Comparison of ENCODE assay signal across 8 cellular contexts in the genomic region with DNA sequence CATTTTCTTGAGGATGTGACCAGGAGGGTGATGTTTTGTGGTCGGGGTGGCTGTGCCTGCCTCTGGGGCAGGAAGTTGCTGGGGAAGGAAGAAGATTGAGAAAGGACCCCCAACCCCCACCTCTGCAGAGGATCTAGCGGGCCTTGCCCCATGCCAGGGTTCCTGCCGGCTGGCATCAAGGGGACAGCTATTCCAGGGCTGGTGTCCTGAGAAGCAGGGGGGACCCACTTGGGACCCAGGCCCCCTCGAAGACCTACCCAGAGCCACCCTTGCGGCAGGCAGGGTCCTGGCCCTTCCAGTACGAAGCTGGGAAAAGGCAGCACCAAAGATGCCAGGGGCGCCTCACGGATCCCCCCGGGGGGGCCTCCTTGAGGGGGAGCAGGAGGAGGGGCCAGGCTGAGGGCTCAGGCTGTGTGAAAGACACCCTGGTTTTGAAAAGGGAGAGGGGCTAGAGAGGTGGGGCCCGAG. TPM values are rescaled to one million over a fixed set of nuclear protein-coding genes. Genes with fewer than 3 reads are reported as not detected.
DNase-seq lines count a peak whose midpoint lies in the region; ATAC-seq, FAIRE-seq and TF ChIP-seq lines count a peak whose summit lies in the region.

No MANE protein-coding gene starts in this region.

- no peak overlapping the region for H3K4me3 ChIP-seq in BE2C (ENCODE audit: low read depth, low read length)
- no peak overlapping the region for H3K4me3 ChIP-seq in NB4 (ENCODE audit: low read depth, low read length)

- H3K27me3 Mint-ChIP-seq in central memory CD8-positive, alpha-beta T cell, result no peaks in the 10 kb centered on the region
- no peaks in the 10 kb centered on the region for H3K27me3 Mint-ChIP-seq in naive thymus-derived CD8-positive, alpha-beta T cell

- peak overlapping the region; percentile 72 for H3K4me3 Mint-ChIP-seq in central memory CD8-positive, alpha-beta T cell
- H3K4me3 Mint-ChIP-seq in naive thymus-derived CD8-positive, alpha-beta T cell, result peak overlapping the region; percentile 67 to 88 (median 82)

- no peak for TF ChIP-seq CTCF in BE2C (IDR thresholded peaks at IDR 0.05; ENCODE audit: low read depth, low read length)
- TF ChIP-seq CTCF in NB4 (IDR thresholded peaks at IDR 0.05; ENCODE audit: low read depth, low read length), result no peak

- H3K27me3 ChIP-seq in BE2C, result no peaks in the 10 kb centered on the region

- H3K4me1 Mint-ChIP-seq in central memory CD8-positive, alpha-beta T cell, result peaks cover 22% of the 10 kb centered on the region
- H3K4me1 Mint-ChIP-seq in naive thymus-derived CD8-positive, alpha-beta T cell, result peaks cover 20 to 72% (median 54%) of the 10 kb centered on the region in 4 donors

- peaks cover 52% of the 10 kb centered on the region for H3K4me1 ChIP-seq in BE2C

- no peaks in the 10 kb centered on the region for H3K36me3 Mint-ChIP-seq in central memory CD8-positive, alpha-beta T cell (ENCODE audit: insufficient read depth)
- H3K36me3 Mint-ChIP-seq in naive thymus-derived CD8-positive, alpha-beta T cell, result no peaks in the 10 kb centered on the region

- no peaks in the 10 kb centered on the region for H3K9me3 ChIP-seq in BE2C

- DNase-seq in BE2C, result peak; percentile 3
- DNase-seq in NB4 (ENCODE audit: low read depth), result peak; percentile 81
- no peak for DNase-seq in central memory CD8-positive, alpha-beta T cell (ENCODE audit: low spot score in 2 of 2)
- DNase-seq in naive thymus-derived CD8-positive, alpha-beta T cell, result peak in 1 of 10 donors; percentile 55
- no peak for DNase-seq in frontal cortex (ENCODE audit: low spot score in 2 of 2)
- no peak for DNase-seq in D341Med (ENCODE audit: low spot score)
- DNase-seq in NCI-H1048 (lab: John Stamatoyannopoulos, UW), result no peak
- no peak for DNase-seq in NCI-H510A (lab: John Stamatoyannopoulos, UW)

- FAIRE-seq in frontal cortex (lab: Jason Lieb, UNC), result no peak

- no peaks in the 10 kb centered on the region for H3K36me3 ChIP-seq in BE2C

- no peak for TF ChIP-seq POLR2A in NB4 (IDR thresholded peaks at IDR 0.05; ENCODE audit: extremely low read depth, insufficient read length)

- H3K9me3 Mint-ChIP-seq in central memory CD8-positive, alpha-beta T cell, result no peaks in the 10 kb centered on the region
- no peaks in the 10 kb centered on the region for H3K9me3 Mint-ChIP-seq in naive thymus-derived CD8-positive, alpha-beta T cell

- ATAC-seq in central memory CD8-positive, alpha-beta T cell (replicated peaks; ENCODE audit: extremely low read depth, poor library complexity, severe bottlenecking), result no peak
- peak in 1 of 2 donors; percentile 9 for ATAC-seq in naive thymus-derived CD8-positive, alpha-beta T cell

- POLR2A ChIA-PET in naive thymus-derived CD8-positive, alpha-beta T cell (lab: Charles Lee), result interaction anchor here (0.5 to 7.9 kb wide), 5 partner anchors 12 to 1818 kb away, joined by 3 to 91 read pairs (median 3); a partner anchor contains a TSS

- H3K27ac Mint-ChIP-seq in central memory CD8-positive, alpha-beta T cell (ENCODE audit: low read depth), result peak overlapping the region; percentile 83
- peak overlapping the region; percentile 6 to 94 (median 82) for H3K27ac Mint-ChIP-seq in naive thymus-derived CD8-positive, alpha-beta T cell

RNA-seq across cellular contexts. Expression of a gene that starts 6.6 kb away (rescaled TPM):
- polyA plus RNA-seq in BE2C (2012; ENCODE audit: insufficient read depth, insufficient read length, low read depth), result 35.4 TPM
- 10 to 100 TPM; 27.8 to 28.3 TPM for total RNA-seq in naive thymus-derived CD8-positive, alpha-beta T cell
- 10 to 100 TPM in 1 of 3 donors, 1 to 10 TPM in 2; 4.8 to 10.8 (median 5.4) TPM for polyA plus RNA-seq in naive thymus-derived CD8-positive, alpha-beta T cell
- total RNA-seq in frontal cortex, result 19.6 TPM

RNA-seq across cellular contexts. Expression of a gene that starts 43.3 kb away (rescaled TPM):
- polyA plus RNA-seq in BE2C (2012; ENCODE audit: insufficient read depth, insufficient read length, low read depth), result 47.1 TPM
- total RNA-seq in naive thymus-derived CD8-positive, alpha-beta T cell, result 10 to 100 TPM; 48.1 to 48.4 TPM
- polyA plus RNA-seq in naive thymus-derived CD8-positive, alpha-beta T cell, result 10 to 100 TPM; 34.2 to 52.5 (median 43.5) TPM
- total RNA-seq in frontal cortex, result 6.1 TPM

RNA-seq across cellular contexts. Expression of a gene that starts 44.2 kb away (rescaled TPM):
- 184 TPM for polyA plus RNA-seq in BE2C (2012; ENCODE audit: insufficient read depth, insufficient read length, low read depth)
- total RNA-seq in naive thymus-derived CD8-positive, alpha-beta T cell, result 100 to 1,000 TPM; 302 to 309 TPM
- polyA plus RNA-seq in naive thymus-derived CD8-positive, alpha-beta T cell, result 100 to 1,000 TPM; 129 to 151 (median 150) TPM
- 178 TPM for total RNA-seq in frontal cortex

Comparison
In these comparisons a context has a peak if more than half of its experiments do, and no peak if none do; other contexts are left out.
1. DNase-seq: peak in BE2C (single experiment) and NB4 (single experiment); none in central memory CD8-positive, alpha-beta T cell (0 of 2), frontal cortex (0 of 2), D341Med (single experiment), NCI-H1048 (single experiment) and NCI-H510A (single experiment).